In the genomic region with DNA sequence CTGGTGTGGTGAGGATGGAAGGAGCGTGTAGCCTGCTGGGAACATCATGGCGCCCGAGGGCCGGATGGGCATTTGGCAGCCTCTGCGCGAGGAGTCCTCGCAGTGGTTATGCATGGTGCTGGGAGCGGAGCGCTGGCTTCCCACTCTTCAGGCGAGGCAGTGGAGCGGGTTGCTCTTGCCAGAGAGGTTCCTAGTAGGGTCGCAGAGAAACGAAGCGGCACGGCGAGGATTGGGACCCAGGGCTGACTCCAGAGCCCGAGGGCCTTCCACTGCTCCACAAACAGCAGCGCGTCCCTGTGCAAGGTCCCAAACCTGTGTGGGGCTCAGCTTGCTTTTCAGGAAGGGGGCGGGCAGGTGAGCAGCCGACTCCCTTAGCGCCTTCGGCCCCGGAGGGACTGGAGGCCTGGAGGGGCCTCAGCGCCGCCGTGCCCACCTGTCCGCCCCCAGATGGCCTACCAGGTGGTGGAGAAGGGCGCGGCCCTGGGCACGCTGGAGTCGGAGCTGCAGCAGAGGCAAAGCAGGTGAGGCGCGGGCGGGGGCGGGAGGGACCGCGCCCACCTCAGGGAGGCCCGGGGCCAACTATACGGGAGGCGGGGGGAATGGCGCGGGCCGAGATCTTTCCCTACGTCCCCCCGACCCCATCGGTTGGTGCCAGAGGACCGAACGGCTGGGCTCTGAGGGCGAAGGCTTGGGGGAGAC, we compare ENCODE assay signal across 9 cellular contexts. TPM values are rescaled to one million over a fixed set of nuclear protein-coding genes. Genes with fewer than 3 reads are reported as not detected.
DNase-seq lines count a peak whose midpoint lies in the region; ATAC-seq and TF ChIP-seq lines count a peak whose summit lies in the region.
"Had no signal": no experiment of that assay in that cellular context is flagged by ENCODE, and none has a peak within 500 bp of the region (broad histone marks: within the 10 kb centered on the region; RNA-seq: fewer than 3 reads in every experiment).

No MANE protein-coding gene starts in this region.

- H3K27ac ChIP-seq in subcutaneous abdominal adipose tissue (ENCODE audit: low read depth, low read length): no peak overlapping the region

- peaks cover 29% of the 10 kb centered on the region for H3K4me1 Mint-ChIP-seq in activated naive CD8-positive, alpha-beta T cell treated with anti-CD3 and anti-CD28 coated beads, Interleukin-2, amount 50 U/mL, for 24 hours

- H3K4me1 ChIP-seq in subcutaneous abdominal adipose tissue (ENCODE audit: control insufficient read depth in 5 of 5, insufficient read depth in 5 of 5, low read length in 5 of 5): peaks cover 0 to 19% (median 15%) of the 10 kb centered on the region in 5 donors

- H3K36me3 ChIP-seq in kidney epithelial cell (ENCODE audit: control insufficient read depth, insufficient read depth, low read length) (no peaks in the 10 kb centered on the region), subcutaneous abdominal adipose tissue (ENCODE audit: control insufficient read depth in 5 of 5, insufficient read depth in 5 of 5, low read length in 5 of 5) (peaks cover 0 to 50% (median 11%) of the 10 kb centered on the region in 5 donors)

- peak overlapping the region; percentile 17 for H3K4me3 Mint-ChIP-seq in activated naive CD8-positive, alpha-beta T cell treated with anti-CD3 and anti-CD28 coated beads, Interleukin-2, amount 50 U/mL, for 24 hours
- H3K4me3 Mint-ChIP-seq: T-helper 1 cell treated with Interleukin-12 subunit alpha and Interleukin-12 subunit beta and Interleukin-4 antibody, amounts not matched to agents 30 μg/mL and 1 μg/mL, for 36 hours had no signal

- no peaks in the 10 kb centered on the region for H3K9me3 Mint-ChIP-seq in activated naive CD8-positive, alpha-beta T cell treated with anti-CD3 and anti-CD28 coated beads, Interleukin-2, amount 50 U/mL, for 24 hours
- H3K9me3 Mint-ChIP-seq: T-helper 1 cell treated with Interleukin-12 subunit alpha and Interleukin-12 subunit beta and Interleukin-4 antibody, amounts not matched to agents 30 μg/mL and 1 μg/mL, for 36 hours had no signal

- peak overlapping the region in 3 of 5 donors; percentile 61 to 67 (median 66) for H3K9ac ChIP-seq in subcutaneous abdominal adipose tissue (ENCODE audit: low read length in 5 of 5)

- no peak for TF ChIP-seq CTCF in kidney epithelial cell (IDR thresholded peaks at IDR 0.05; ENCODE audit: insufficient read depth, low read length, poor library complexity, severe bottlenecking)

- peak overlapping the region; percentile 46 for H3K27ac Mint-ChIP-seq in activated naive CD8-positive, alpha-beta T cell treated with anti-CD3 and anti-CD28 coated beads, Interleukin-2, amount 50 U/mL, for 24 hours
- H3K27ac Mint-ChIP-seq: T-helper 1 cell treated with Interleukin-12 subunit alpha and Interleukin-12 subunit beta and Interleukin-4 antibody, amounts not matched to agents 30 μg/mL and 1 μg/mL, for 36 hours had no signal

- H3K4me3 ChIP-seq in kidney epithelial cell (ENCODE audit: low read depth, low read length): peak overlapping the region; percentile 42
- peak overlapping the region in 4 of 5 donors; percentile 65 to 75 (median 70) for H3K4me3 ChIP-seq in subcutaneous abdominal adipose tissue (ENCODE audit: low read depth in 1 of 5, low read length in 5 of 5)

- no peak for ATAC-seq in activated naive CD8-positive, alpha-beta T cell treated with anti-CD3 and anti-CD28 coated beads, Interleukin-2, amount 50 U/mL, for 24 hours
- ATAC-seq in HG03442 (IDR thresholded peaks at IDR 0.05; ENCODE audit: unreplicated experiment) (no peak), GM21528 (IDR thresholded peaks at IDR 0.05; ENCODE audit: low FRiP score, unreplicated experiment) (no peak)

- DNase-seq in NCI-H1436 (lab: John Stamatoyannopoulos, UW) (peak; percentile 29), NCI-H1436 treated with DMSO at 0.1 percent for 48 hours (lab: John Stamatoyannopoulos, UW) (no peak), kidney epithelial cell (ENCODE audit: low read depth) (no peak)
- no peak for DNase-seq in activated naive CD8-positive, alpha-beta T cell treated with anti-CD3 and anti-CD28 coated beads, Interleukin-2, amount 50 U/mL, for 24 hours
- DNase-seq in stimulated activated CD4-positive, alpha-beta T cell treated with anti-CD3 and anti-CD28 coated beads, Interleukin-4, amount 100 ng/mL, for 1 hour: no peak

- peaks cover 12% of the 10 kb centered on the region for H3K36me3 Mint-ChIP-seq in activated naive CD8-positive, alpha-beta T cell treated with anti-CD3 and anti-CD28 coated beads, Interleukin-2, amount 50 U/mL, for 24 hours (ENCODE audit: low read depth)

- H3K27me3 Mint-ChIP-seq in activated naive CD8-positive, alpha-beta T cell treated with anti-CD3 and anti-CD28 coated beads, Interleukin-2, amount 50 U/mL, for 24 hours: no peaks in the 10 kb centered on the region

- H3K27me3 ChIP-seq in kidney epithelial cell (ENCODE audit: control insufficient read depth, insufficient read depth, low read length) (no peaks in the 10 kb centered on the region), subcutaneous abdominal adipose tissue (ENCODE audit: control insufficient read depth in 5 of 5, insufficient read depth in 4 of 5, low read length in 5 of 5) (no peaks in the 10 kb centered on the region)

- H3K9me3 ChIP-seq in subcutaneous abdominal adipose tissue (ENCODE audit: control insufficient read depth in 5 of 5, low read length in 5 of 5): no peaks in the 10 kb centered on the region

RNA-seq across cellular contexts. Expression of gene ATG16L2, which starts 7.2 kb away (rescaled TPM):
- total RNA-seq in kidney epithelial cell: 12.8 and 24.3 TPM in 2 replicates

RNA-seq across cellular contexts. Expression of gene STARD10, which starts 27.5 kb away (rescaled TPM):
- 94.8 and 128 TPM in 2 replicates for total RNA-seq in kidney epithelial cell
